In the genomic region with DNA sequence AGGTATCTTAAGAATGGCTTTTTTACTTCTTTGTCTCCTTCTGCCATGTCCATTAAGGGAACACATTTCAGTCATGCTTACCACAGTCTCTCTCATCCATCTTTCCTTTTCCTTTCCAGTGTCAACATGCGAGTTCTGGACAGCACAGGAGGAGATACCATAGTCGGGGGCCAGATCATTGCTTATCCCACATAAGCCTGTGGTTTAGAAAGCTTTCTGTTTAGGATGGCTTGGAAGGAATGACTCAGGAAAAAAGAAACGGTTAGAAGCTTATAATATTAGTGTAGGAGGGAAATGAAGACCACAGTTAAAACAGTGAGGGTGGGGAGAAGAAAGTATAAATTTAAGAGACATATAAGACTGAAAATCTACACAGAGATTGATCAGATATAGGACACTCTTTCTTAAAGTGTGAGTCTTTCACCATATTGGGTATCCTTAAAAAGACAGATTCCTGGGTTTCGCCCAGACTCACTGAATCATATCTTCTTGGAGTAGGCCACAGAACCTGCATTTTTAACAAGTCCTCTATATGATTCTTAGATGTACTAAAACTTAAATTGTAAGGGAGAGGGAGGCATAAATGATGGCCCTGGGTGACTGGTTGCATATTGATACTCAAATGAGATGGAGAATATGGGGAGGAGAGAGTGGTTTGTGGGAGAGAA, we compare ENCODE assay signal across 16 cellular contexts. TPM values are rescaled to one million over a fixed set of nuclear protein-coding genes. Genes with fewer than 3 reads are reported as not detected.
DNase-seq lines count a peak whose midpoint lies in the region; ATAC-seq and TF ChIP-seq lines count a peak whose summit lies in the region.
"Had no signal": no experiment of that assay in that cellular context is flagged by ENCODE, and none has a peak within 500 bp of the region (broad histone marks: within the 10 kb centered on the region; RNA-seq: fewer than 3 reads in every experiment).

No MANE protein-coding gene starts in this region.

- H2BK120ac ChIP-seq in H9 (ENCODE audit: low read depth, low read length, poor library complexity, severe bottlenecking) = no peak overlapping the region

- no peaks in the 10 kb centered on the region for H3K79me1 ChIP-seq in H9 (ENCODE audit: insufficient read depth, low read depth, low read length, poor library complexity, severe bottlenecking)

- H3K4me3 ChIP-seq in SK-N-SH (ENCODE audit: low read depth in 2 of 2, low read length in 1 of 2) (no peak overlapping the region), tibial nerve (no peak overlapping the region), Peyer's patch (no peak overlapping the region)
- H3K4me3 ChIP-seq: spleen, tibial artery had no signal

- H4K91ac ChIP-seq in H9 (ENCODE audit: insufficient read length, low read depth, low read length) = no peak overlapping the region

- ATAC-seq in SK-N-SH treated with all-trans-retinoic acid at 6 μM for 48 hours (no peak), WTC11 (no peak)
- ATAC-seq: naive thymus-derived CD8-positive, alpha-beta T cell had no signal

- DNase-seq in SK-N-SH = no peak
- DNase-seq in WTC11 (ENCODE audit: low spot score) = no peak
- peak; percentile 36 for DNase-seq in hepatic stellate cell (ENCODE audit: low spot score)
- no peak for DNase-seq in tibial nerve (ENCODE audit: low spot score in 2 of 2)
- no peak for DNase-seq in Peyer's patch
- no peak for DNase-seq in activated naive CD4-positive, alpha-beta T cell treated with anti-CD3 and anti-CD28 coated beads for 36 hours
- DNase-seq in H9 = no peak
- DNase-seq: cortex of kidney; naive thymus-derived CD8-positive, alpha-beta T cell; NCI-H1092 treated with DMSO at 0.1 percent for 48 hours; NCI-H510A treated with DMSO at 0.1 percent for 48 hours; spleen; tibial artery had no signal

- H3K4me3 Mint-ChIP-seq in WTC11 = no peak overlapping the region
- no peak overlapping the region for H3K4me3 Mint-ChIP-seq in activated naive CD4-positive, alpha-beta T cell treated with anti-CD3 and anti-CD28 coated beads for 36 hours
- H3K4me3 Mint-ChIP-seq in H9 = no peak overlapping the region
- H3K4me3 Mint-ChIP-seq: activated naive CD8-positive, alpha-beta T cell; naive thymus-derived CD8-positive, alpha-beta T cell had no signal

- TF ChIP-seq POLR2A in tibial nerve (IDR thresholded peaks at IDR 0.05) (no peak), Peyer's patch (IDR thresholded peaks at IDR 0.05) (no peak)

- H3K27ac ChIP-seq in SK-N-SH (ENCODE audit: low read depth in 2 of 2, low read length in 1 of 2) (peak overlapping the region; percentile 36 to 45; a peak in 2 of 4 replicates), tibial nerve (peak overlapping the region in 3 of 4 donors; percentile 62 to 83 (median 81)), Peyer's patch (peak overlapping the region in 1 of 4 donors; percentile 28), H9 (ENCODE audit: insufficient read length, low read depth, low read length) (no peak overlapping the region)
- H3K27ac ChIP-seq: 22Rv1 had no signal

- H3K9me3 Mint-ChIP-seq in WTC11 (no peaks in the 10 kb centered on the region), H9 (no peaks in the 10 kb centered on the region)
- no peaks in the 10 kb centered on the region for H3K9me3 Mint-ChIP-seq in activated naive CD4-positive, alpha-beta T cell treated with anti-CD3 and anti-CD28 coated beads for 36 hours
- H3K9me3 Mint-ChIP-seq: naive thymus-derived CD8-positive, alpha-beta T cell had no signal

- no peak overlapping the region for H2BK20ac ChIP-seq in H9 (ENCODE audit: low read depth, low read length, poor library complexity, severe bottlenecking)

- H3K4me1 Mint-ChIP-seq in WTC11 (peaks cover 62% of the 10 kb centered on the region), H9 (peaks cover 29 to 34% of the 10 kb centered on the region in 2 experiments)
- H3K4me1 Mint-ChIP-seq in activated naive CD4-positive, alpha-beta T cell treated with anti-CD3 and anti-CD28 coated beads for 36 hours (ENCODE audit: low read depth) = no peaks in the 10 kb centered on the region

- no peaks in the 10 kb centered on the region for H3K9me2 ChIP-seq in SK-N-SH

- H3K4ac ChIP-seq in H9 (ENCODE audit: low read depth, low read length) = no peak overlapping the region

- TF ChIP-seq RAD21 in SK-N-SH (IDR thresholded peaks at IDR 0.05; ENCODE audit: low read length) = no peak

- no peaks in the 10 kb centered on the region for H3K27me3 Mint-ChIP-seq in WTC11 (ENCODE audit: low read depth)
- peaks cover 9% of the 10 kb centered on the region for H3K27me3 Mint-ChIP-seq in activated naive CD4-positive, alpha-beta T cell treated with anti-CD3 and anti-CD28 coated beads for 36 hours (ENCODE audit: low read depth)
- H3K27me3 Mint-ChIP-seq in H9 (ENCODE audit: low read depth) = no peaks in the 10 kb centered on the region
- H3K27me3 Mint-ChIP-seq: activated naive CD8-positive, alpha-beta T cell had no signal

- H3K27ac Mint-ChIP-seq in WTC11 (peak overlapping the region; percentile 30), H9 (no peak overlapping the region; a peak in 2 of 7 replicates)
- no peak overlapping the region for H3K27ac Mint-ChIP-seq in activated naive CD4-positive, alpha-beta T cell treated with anti-CD3 and anti-CD28 coated beads for 36 hours
- H3K27ac Mint-ChIP-seq: activated naive CD8-positive, alpha-beta T cell had no signal

- H3K79me2 ChIP-seq in SK-N-SH (ENCODE audit: insufficient read depth) (peaks cover 53% of the 10 kb centered on the region), H9 (ENCODE audit: insufficient read depth, low read length) (peaks cover 4% of the 10 kb centered on the region; the same call in 1 of the 2 replicates)

- H3F3A ChIP-seq in SK-N-SH (replicated peaks; ENCODE audit: insufficient read depth) = peaks cover 10% of the 10 kb centered on the region

- H4K5ac ChIP-seq in H9 (ENCODE audit: insufficient read length, low read depth, low read length) = no peak overlapping the region

- no peaks in the 10 kb centered on the region for H3K9me3 ChIP-seq in SK-N-SH
- H3K9me3 ChIP-seq in tibial nerve = no peaks in the 10 kb centered on the region
- no peaks in the 10 kb centered on the region for H3K9me3 ChIP-seq in Peyer's patch
- H3K9me3 ChIP-seq in H9 (ENCODE audit: control insufficient read depth, low read depth, low read length) = no peaks in the 10 kb centered on the region
- H3K9me3 ChIP-seq: spleen, tibial artery had no signal

- no peak overlapping the region for H2BK12ac ChIP-seq in H9 (ENCODE audit: insufficient read length, low read depth, low read length)

- H4K8ac ChIP-seq in H9 (replicated peaks; ENCODE audit: insufficient read length, low read depth, low read length) = no peak overlapping the region

- H3K4me1 ChIP-seq in SK-N-SH (ENCODE audit: control insufficient read depth in 1 of 2, insufficient read depth in 2 of 2, low read depth in 1 of 2, low read length in 1 of 2) (peaks cover 13 to 29% of the 10 kb centered on the region in 2 experiments; a peak in 3 of 4 replicates), tibial nerve (peaks cover 0 to 77% (median 44%) of the 10 kb centered on the region in 4 donors), Peyer's patch (peaks cover 0 to 18% (median 8%) of the 10 kb centered on the region in 4 donors), H9 (ENCODE audit: insufficient read depth, low read length) (peaks cover 4% of the 10 kb centered on the region; the same call in 1 of the 2 replicates)

- H3K23me2 ChIP-seq in H9 (ENCODE audit: insufficient read length, low read depth, low read length, poor library complexity, severe bottlenecking) = no peaks in the 10 kb centered on the region

- no peak for TF ChIP-seq CTCF in SK-N-SH (IDR thresholded peaks at IDR 0.05)
- no peak for TF ChIP-seq CTCF in WTC11 (IDR thresholded peaks at IDR 0.05)
- TF ChIP-seq CTCF in tibial nerve (IDR thresholded peaks at IDR 0.05) = no peak
- no peak for TF ChIP-seq CTCF in Peyer's patch (IDR thresholded peaks at IDR 0.05)
- TF ChIP-seq CTCF in H9 (conservative IDR thresholded peaks at IDR 0.05) = no peak

- H3K4me2 ChIP-seq in SK-N-SH (0 out of 2 replicates have a peak overlapping the region, but pooled peaks have one; percentile 17), H9 (ENCODE audit: insufficient read depth, insufficient read length, low read length) (no peak overlapping the region)

- H3T11ph ChIP-seq in H9 (ENCODE audit: low read length) = no peak overlapping the region

- H3K36me3 ChIP-seq in SK-N-SH (replicated peaks in 1 of 2; ENCODE audit: control insufficient read depth in 1 of 2, insufficient read depth in 2 of 2, low read length in 1 of 2) = no peaks in the 10 kb centered on the region
- H3K36me3 ChIP-seq in tibial nerve = no peaks in the 10 kb centered on the region
- H3K36me3 ChIP-seq in Peyer's patch = no peaks in the 10 kb centered on the region
- H3K36me3 ChIP-seq: spleen, tibial artery had no signal

- no peak overlapping the region for H2AK5ac ChIP-seq in H9 (ENCODE audit: insufficient read length, low read length)

- no peak overlapping the region for H2BK5ac ChIP-seq in H9 (ENCODE audit: insufficient read length, low read length)

- TF ChIP-seq EP300 in SK-N-SH (IDR thresholded peaks at IDR 0.05; ENCODE audit: borderline replicate concordance in 1 of 2, low read depth in 1 of 2, low read length in 1 of 2) (no peak), tibial nerve (IDR thresholded peaks at IDR 0.05) (no peak)

- no peak overlapping the region for H3K56ac ChIP-seq in H9 (ENCODE audit: insufficient read length, low read depth, low read length)

- no peak overlapping the region for H2BK15ac ChIP-seq in H9 (ENCODE audit: low read depth, low read length)

- H3K14ac ChIP-seq in H9 (ENCODE audit: insufficient read depth, low read length) = no peak overlapping the region

- peaks cover 10% of the 10 kb centered on the region for H3K36me3 Mint-ChIP-seq in WTC11
- no peaks in the 10 kb centered on the region for H3K36me3 Mint-ChIP-seq in activated naive CD4-positive, alpha-beta T cell treated with anti-CD3 and anti-CD28 coated beads for 36 hours (ENCODE audit: low read depth)
- peaks cover 0 to 8% (median 0%) of the 10 kb centered on the region in 3 experiments; a peak in 3 of 7 replicates for H3K36me3 Mint-ChIP-seq in H9 (ENCODE audit: insufficient read depth in 1 of 3, low read depth in 3 of 3)

- POLR2A ChIA-PET in SK-N-SH (lab: Yijun Ruan, JAX) (no interaction called here), WTC11 (lab: Charles Lee) (no interaction called here)

- intact Hi-C loops in activated naive CD4-positive, alpha-beta T cell treated with anti-CD3 and anti-CD28 coated beads for 36 hours (cut with micrococcal nuclease) = no loop called here

- no peak overlapping the region for H3K18ac ChIP-seq in H9 (ENCODE audit: insufficient read length, low read depth, low read length)

- H3K9ac ChIP-seq in SK-N-SH (no peak overlapping the region), H9 (ENCODE audit: extremely low read depth, insufficient read length, low read length) (no peak overlapping the region)

- H3K23ac ChIP-seq in H9 (ENCODE audit: insufficient read length, low read depth, low read length) = no peak overlapping the region

- H3K27me3 ChIP-seq in SK-N-SH (ENCODE audit: insufficient read depth) (no peaks in the 10 kb centered on the region), tibial nerve (no peaks in the 10 kb centered on the region), Peyer's patch (no peaks in the 10 kb centered on the region), H9 (ENCODE audit: insufficient read depth, low read length) (no peaks in the 10 kb centered on the region)
- H3K27me3 ChIP-seq: spleen, tibial artery had no signal

- CTCF ChIA-PET in SK-N-SH (lab: Yijun Ruan, JAX) (interaction anchor here (1.5 kb wide), 1 partner anchor 119 kb away, joined by 5 read pairs; no protein-coding TSS in a partner anchor), WTC11 (lab: Charles Lee) (no interaction called here)
- CTCF ChIA-PET in activated naive CD4-positive, alpha-beta T cell treated with anti-CD3 and anti-CD28 coated beads for 36 hours (lab: Charles Lee) = no interaction called here

- 74% methylated on average over 4 of the region's 4 CpGs for WGBS in SK-N-SH (ENCODE audit: low lambda C conversion rate)
- 68 to 71% methylated on average over 4 of the region's 4 CpGs for WGBS in tibial nerve, 2 donors
- no CpG with 5 or more reads among the region's 4 CpGs for WGBS in H9 (ENCODE audit: extremely low coverage, insufficient read length, low lambda C conversion rate)

- no peaks in the 10 kb centered on the region for H4K20me1 ChIP-seq in SK-N-SH (ENCODE audit: insufficient read depth)
- peaks cover 2% of the 10 kb centered on the region for H4K20me1 ChIP-seq in H9 (ENCODE audit: control insufficient read depth, insufficient read depth, insufficient read length)

- H2AFZ ChIP-seq in SK-N-SH (ENCODE audit: low read depth) = no peak overlapping the region
- no peak overlapping the region for H2AFZ ChIP-seq in H9 (ENCODE audit: low read length)

RNA-seq across cellular contexts. Expression of a gene that starts 36.1 kb away (rescaled TPM):
- polyA plus RNA-seq in SK-N-SH (2012; rRNA removed) = 12.7 and 17.4 TPM in 2 replicates
- polyA plus RNA-seq in SK-N-SH (2012; cell fraction: cytosol; rRNA removed) = 13.5 and 13.9 TPM in 2 replicates
- polyA plus RNA-seq in SK-N-SH (2012; cell fraction: nucleus; rRNA removed) = 19.6 and 19.8 TPM in 2 replicates
- total RNA-seq in WTC11 (2021) (66.3 to 78.3 TPM (median 71.2 TPM) in 3 replicates), tibial nerve (10 to 100 TPM; 79.5 to 95.5 (median 81.7) TPM), Peyer's patch (10 to 100 TPM; 12.6 to 71.8 (median 16.2) TPM), H9 (2021) (41.5 and 45.6 TPM in 2 replicates)
- 1 to 10 TPM; 2.1 to 3.2 TPM for total RNA-seq in activated naive CD4-positive, alpha-beta T cell treated with anti-CD3 and anti-CD28 coated beads for 36 hours

RNA-seq across cellular contexts. Expression of a gene that starts 54.4 kb away (rescaled TPM):
- 0.31 and 0.51 TPM in 2 replicates for polyA plus RNA-seq in SK-N-SH (2012; rRNA removed)
- 0.39 and 0.71 TPM in 2 replicates for polyA plus RNA-seq in SK-N-SH (2012; cell fraction: cytosol; rRNA removed)
- 0.29 TPM in 1 of 2 replicates, not detected in the other for polyA plus RNA-seq in SK-N-SH (2012; cell fraction: nucleus; rRNA removed)
- total RNA-seq in WTC11 (2021) = 0.21 to 1.4 TPM (median 0.44 TPM) in 3 replicates
- total RNA-seq in tibial nerve = 10 to 100 TPM in 1 of 4 donors, 1 to 10 TPM in 2, under 1 TPM in 1; 0.60 to 11.4 (median 5.4) TPM
- total RNA-seq in Peyer's patch = 10 to 100 TPM in 1 of 4 donors, 1 to 10 TPM in 1, not detected in 2; 2.0 to 14.0 TPM
- 1 to 10 TPM; 3.1 to 3.4 TPM for total RNA-seq in activated naive CD4-positive, alpha-beta T cell treated with anti-CD3 and anti-CD28 coated beads for 36 hours
- total RNA-seq in H9 (2021) = 0.44 and 0.68 TPM in 2 replicates
